In genomic region chr16:2151188-2152091, GRCh38 we compare ENCODE assay signal across 1 cellular context.
TF ChIP-seq lines count a peak whose summit lies in the region.

No MANE protein-coding gene starts in this region.

TF ChIP-seq in GM12878, 131 proteins besides CTCF, POLR2A, EP300 and RAD21:
- TF ChIP-seq BRCA1 (IDR thresholded peaks at IDR 0.05; ENCODE audit: low read depth, low read length) (no peak), ZBTB40 (IDR thresholded peaks at IDR 0.05; ENCODE audit: borderline replicate concordance) (no peak), HDAC6 (IDR thresholded peaks at IDR 0.05; ENCODE audit: unreplicated experiment) (peak; percentile 48), USF2 (IDR thresholded peaks at IDR 0.05; ENCODE audit: borderline replicate concordance, low read depth, low read length) (no peak), POLR2AphosphoS5 (IDR thresholded peaks at IDR 0.05; ENCODE audit: low read length) (peak; percentile 32; the same call in 1 of the 2 replicates), CHD2 (IDR thresholded peaks at IDR 0.05; ENCODE audit: borderline replicate concordance, low read depth, low read length) (no peak), SMAD5 (IDR thresholded peaks at IDR 0.05; ENCODE audit: low read depth) (0 out of 2 replicates have a peak, but pooled peaks have one; percentile 13)
TF ChIP-seq in GM12878: peak in this region for 3.
